17 cellular contexts compared by ENCODE assay signal in genomic region chr2:205245001-205245400, GRCh38.
"Had no signal": no experiment of that assay in that cellular context is flagged by ENCODE, and none has a peak within 500 bp of the region (broad histone marks: within the 10 kb centered on the region; RNA-seq: fewer than 3 reads in every experiment).

No MANE protein-coding gene starts in this region.

- H3K4me3 ChIP-seq: colonic mucosa, esophagus squamous epithelium, heart left ventricle, left lung, psoas muscle, SK-N-MC, thyroid gland, uterus had no signal

- H3K36me3 ChIP-seq: colonic mucosa, esophagus squamous epithelium, heart left ventricle, left lung, thyroid gland, uterus had no signal

- ATAC-seq: activated naive CD4-positive, alpha-beta T cell treated with anti-CD3 and anti-CD28 coated beads, Interleukin-2, amount 50 U/mL, for 72 hours; psoas muscle; stimulated activated memory B cell treated with anti-CD40 and anti-IgM and Interleukin-4, amounts not matched to agents 10 μg/mL and 1 μg/mL and 100 μg/mL, for 72 hours had no signal

- H3K27me3 ChIP-seq: colonic mucosa, esophagus squamous epithelium, heart left ventricle, left lung, thyroid gland, uterus had no signal

- H3K4me1 ChIP-seq: colonic mucosa, esophagus squamous epithelium, left lung, psoas muscle, thyroid gland, uterus had no signal

- H3K27ac ChIP-seq: colonic mucosa, esophagus squamous epithelium, left lung, psoas muscle, SK-N-MC, thyroid gland, VCaP had no signal

- DNase-seq: activated CD4-positive, alpha-beta memory T cell treated with anti-CD3 and anti-CD28 coated beads, Interleukin-2, amount 10 ng/mL, durations not matched to agents 7 days and 5 days; activated effector memory CD4-positive, alpha-beta T cell treated with anti-CD3 and anti-CD28 coated beads, Interleukin-2, amount 50 U/mL, for 16 hours; activated T-cell treated with anti-CD3 and anti-CD28 coated beads, Interleukin-2, amount 50 U/mL, for 48 hours; central memory CD4-positive, alpha-beta T cell; colonic mucosa; esophagus squamous epithelium; left lung; mesendoderm; psoas muscle; stimulated activated CD4-positive, alpha-beta T cell treated with anti-CD3 and anti-CD28 coated beads, Interleukin-2, amount 100 ng/mL, for 48 hours; thyroid gland; uterus had no signal
